ENCODE assay signal across 33 cellular contexts in the genomic region with DNA sequence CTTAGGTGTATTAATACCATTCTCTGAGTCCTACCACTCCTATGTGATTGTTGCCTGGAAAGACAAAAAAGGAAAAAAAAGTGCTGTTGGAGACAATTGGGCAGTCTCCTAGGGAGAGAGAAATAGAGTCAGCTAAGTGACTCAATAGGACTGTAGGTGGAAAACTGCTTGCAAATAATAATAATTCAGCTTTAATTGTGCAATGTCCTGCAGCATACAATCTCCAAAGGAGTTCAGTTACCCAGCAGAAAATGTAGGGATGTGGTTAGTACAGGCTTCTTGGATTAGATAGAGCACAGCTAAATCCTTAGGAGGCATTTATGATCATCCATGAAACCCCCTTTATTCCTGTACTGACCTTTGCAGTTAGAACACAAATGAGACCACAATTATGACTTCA. TPM values are rescaled to one million over a fixed set of nuclear protein-coding genes. Genes with fewer than 3 reads are reported as not detected.
DNase-seq lines count a peak whose midpoint lies in the region; ATAC-seq and TF ChIP-seq lines count a peak whose summit lies in the region.
"Had no signal": no experiment of that assay in that cellular context is flagged by ENCODE, and none has a peak within 500 bp of the region (broad histone marks: within the 10 kb centered on the region; RNA-seq: fewer than 3 reads in every experiment).

No MANE protein-coding gene starts in this region.

- peaks cover 8% of the 10 kb centered on the region; the same call in 1 of the 2 replicates for H4K20me1 ChIP-seq in OCI-LY7 (ENCODE audit: insufficient read depth, low read length)

- POLR2A ChIA-PET in OCI-LY7 (lab: Charles Lee) = interaction anchor here (0.6 to 1.3 kb wide), 5 partner anchors 19 to 465 kb away, joined by 3 to 4 read pairs (median 3); a partner anchor contains a TSS
- POLR2A ChIA-PET in activated CD4-positive, alpha-beta T cell treated with anti-CD3 and anti-CD28 coated beads for 36 hours (lab: Charles Lee) = interaction anchor here (1.0 kb wide), 1 partner anchor 24 kb away, joined by 4 read pairs; no protein-coding TSS in a partner anchor

- no peaks in the 10 kb centered on the region for H3K27me3 Mint-ChIP-seq in mesothelial cell of epicardium (ENCODE audit: low read depth)
- H3K27me3 Mint-ChIP-seq in activated CD4-positive, alpha-beta T cell treated with anti-CD3 and anti-CD28 coated beads for 36 hours = no peaks in the 10 kb centered on the region
- H3K27me3 Mint-ChIP-seq: activated naive CD8-positive, alpha-beta T cell; effector memory CD8-positive, alpha-beta T cell had no signal

- no peaks in the 10 kb centered on the region for H3K9me3 ChIP-seq in OCI-LY7 (ENCODE audit: low read length)
- H3K9me3 ChIP-seq: ascending aorta, Caco-2, colonic mucosa, heart left ventricle, psoas muscle, upper lobe of right lung had no signal

- BruUV-seq in OCI-LY7 (replicated peaks; lab: Mats Ljungman, UMichigan) = TSS peak; percentile 50

- H3K4me3 Mint-ChIP-seq in mesothelial cell of epicardium = no peak overlapping the region
- no peak overlapping the region for H3K4me3 Mint-ChIP-seq in activated CD4-positive, alpha-beta T cell treated with anti-CD3 and anti-CD28 coated beads for 36 hours
- H3K4me3 Mint-ChIP-seq: activated naive CD8-positive, alpha-beta T cell had no signal

- H3K36me3 ChIP-seq in OCI-LY7 (ENCODE audit: insufficient read depth, low read length) = peaks cover 13% of the 10 kb centered on the region
- H3K36me3 ChIP-seq: ascending aorta, cardiac muscle cell, colonic mucosa had no signal

- peaks cover 50% of the 10 kb centered on the region for H3K4me1 Mint-ChIP-seq in mesothelial cell of epicardium
- peaks cover 20% of the 10 kb centered on the region for H3K4me1 Mint-ChIP-seq in activated CD4-positive, alpha-beta T cell treated with anti-CD3 and anti-CD28 coated beads for 36 hours

- H3K4me1 ChIP-seq in OCI-LY7 (ENCODE audit: insufficient read depth, low read length, poor library complexity, severe bottlenecking) = peaks cover 34% of the 10 kb centered on the region
- H3K4me1 ChIP-seq: Caco-2 had no signal

- H3K9me3 Mint-ChIP-seq in mesothelial cell of epicardium = no peaks in the 10 kb centered on the region
- H3K9me3 Mint-ChIP-seq in activated CD4-positive, alpha-beta T cell treated with anti-CD3 and anti-CD28 coated beads for 36 hours (ENCODE audit: low read depth) = no peaks in the 10 kb centered on the region
- H3K9me3 Mint-ChIP-seq: effector memory CD8-positive, alpha-beta T cell had no signal

- CTCF ChIA-PET in OCI-LY7 (lab: Charles Lee; ENCODE audit: unreplicated experiment) = interaction anchor here (1.1 kb wide), 1 partner anchor 35 kb away, joined by 3 read pairs; no protein-coding TSS in a partner anchor
- CTCF ChIA-PET in activated CD4-positive, alpha-beta T cell treated with anti-CD3 and anti-CD28 coated beads for 36 hours (lab: Charles Lee) = interaction anchor here (0.7 to 1.8 kb wide), 6 partner anchors 11 to 499 kb away, joined by 3 to 6 read pairs (median 4); no protein-coding TSS in a partner anchor

- H3K27ac Mint-ChIP-seq in mesothelial cell of epicardium = peak overlapping the region; percentile 78
- no peak overlapping the region for H3K27ac Mint-ChIP-seq in activated CD4-positive, alpha-beta T cell treated with anti-CD3 and anti-CD28 coated beads for 36 hours
- H3K27ac Mint-ChIP-seq: activated naive CD8-positive, alpha-beta T cell had no signal

- TF ChIP-seq CTCF in AG10803 (conservative IDR thresholded peaks at IDR 0.05; ENCODE audit: low read length) (no peak), OCI-LY7 (conservative IDR thresholded peaks at IDR 0.05; ENCODE audit: low read length) (no peak), mesothelial cell of epicardium (IDR thresholded peaks at IDR 0.05; ENCODE audit: unreplicated experiment) (no peak)

- peak; percentile 13 for DNase-seq in AG10803 (ENCODE audit: low read depth)
- no peak for DNase-seq in OCI-LY7 (ENCODE audit: low spot score)
- DNase-seq in mesothelial cell of epicardium (ENCODE audit: low spot score in 2 of 2, unreplicated experiment in 2 of 2) = no peak
- no peak for DNase-seq in activated CD4-positive, alpha-beta T cell treated with anti-CD3 and anti-CD28 coated beads for 36 hours
- DNase-seq in NCI-H774 (lab: John Stamatoyannopoulos, UW) = no peak
- no peak for DNase-seq in NCI-H1417 treated with DMSO at 0.1 percent for 48 hours (lab: John Stamatoyannopoulos, UW)
- DNase-seq: 8988T; activated CD4-positive, alpha-beta T cell treated with anti-CD3 and anti-CD28 coated beads for 48 hours; activated CD8-positive, alpha-beta memory T cell treated with anti-CD3 and anti-CD28 coated beads for 24 hours; activated effector memory CD4-positive, alpha-beta T cell treated with Interleukin-2 at 50 U/mL for 16 hours; Caco-2; colonic mucosa; effector memory CD8-positive, alpha-beta T cell; foreskin keratinocyte; heart left ventricle; left ventricle myocardium superior; NCI-H2029 treated with DMSO at 0.1 percent for 48 hours; NCI-H526; occipital lobe; psoas muscle; SIG-M5; stimulated activated CD4-positive, alpha-beta T cell treated with anti-CD3 and anti-CD28 coated beads, Interleukin-15, amount 100 ng/mL, for 24 hours; stimulated activated CD4-positive, alpha-beta T cell treated with anti-CD3 and anti-CD28 coated beads, Interleukin-4, amount 100 ng/mL, for 4 hours; T1000; upper lobe of right lung; WERI-Rb-1 had no signal

- ATAC-seq in activated CD4-positive, alpha-beta T cell treated with anti-CD3 and anti-CD28 coated beads for 36 hours = no peak
- ATAC-seq in GM21360 (IDR thresholded peaks at IDR 0.05; ENCODE audit: unreplicated experiment) = no peak
- ATAC-seq: effector memory CD8-positive, alpha-beta T cell; esophagus mucosa; foreskin keratinocyte; heart left ventricle; left ventricle myocardium superior; psoas muscle; upper lobe of right lung had no signal

- H3K27ac ChIP-seq in OCI-LY7 (ENCODE audit: low read depth, low read length, poor library complexity, severe bottlenecking) = no peak overlapping the region
- peak overlapping the region; percentile 45 for H3K27ac ChIP-seq in angular gyrus (ENCODE audit: low read depth, low read length)
- H3K27ac ChIP-seq: ascending aorta, cardiac muscle cell, colonic mucosa, foreskin keratinocyte, heart left ventricle, KMS-11, psoas muscle, upper lobe of right lung, WERI-Rb-1 had no signal

- H3K4me2 ChIP-seq in OCI-LY7 (ENCODE audit: low read length) = no peak overlapping the region
- H3K4me2 ChIP-seq: KMS-11 had no signal

- H2AFZ ChIP-seq in OCI-LY7 (ENCODE audit: low read length) = no peak overlapping the region

- peaks cover 20% of the 10 kb centered on the region for H3K79me2 ChIP-seq in OCI-LY7 (ENCODE audit: insufficient read depth, low read depth, low read length)

- intact Hi-C loops in OCI-LY7 (cut with micrococcal nuclease; ENCODE audit: unreplicated experiment) = no loop called here
- intact Hi-C loops in activated CD4-positive, alpha-beta T cell treated with anti-CD3 and anti-CD28 coated beads for 36 hours (cut with DNase I, micrococcal nuclease) = no loop called here

- H3K4me3 ChIP-seq in AG10803 (ENCODE audit: low read length) (no peak overlapping the region), OCI-LY7 (ENCODE audit: low read depth, low read length, poor library complexity, severe bottlenecking) (no peak overlapping the region)
- H3K4me3 ChIP-seq: ascending aorta, cardiac muscle cell, colonic mucosa, heart left ventricle, psoas muscle, upper lobe of right lung had no signal

- no peaks in the 10 kb centered on the region for H3K9me2 ChIP-seq in OCI-LY7 (ENCODE audit: insufficient read depth, low read length)

- H3K36me3 Mint-ChIP-seq in mesothelial cell of epicardium = peaks cover under 1% of the 10 kb centered on the region
- H3K36me3 Mint-ChIP-seq in activated CD4-positive, alpha-beta T cell treated with anti-CD3 and anti-CD28 coated beads for 36 hours (ENCODE audit: low read depth) = peaks cover 8% of the 10 kb centered on the region

RNA-seq across cellular contexts. Expression of a gene that starts 3.0 kb away (rescaled TPM):
- 181 and 203 TPM in 2 replicates for total RNA-seq in OCI-LY7 (2014; rRNA removed; shearing (Covaris generic))
- total RNA-seq in OCI-LY7 (2022) (281 and 295 TPM in 2 replicates), mesothelial cell of epicardium (197 to 203 TPM (median 199 TPM) in 3 replicates)
- 100 to 1,000 TPM; 140 to 209 TPM for total RNA-seq in activated CD4-positive, alpha-beta T cell treated with anti-CD3 and anti-CD28 coated beads for 36 hours

RNA-seq across cellular contexts. Expression of a gene that starts 23.4 kb away (rescaled TPM):
- 354 and 400 TPM in 2 replicates for total RNA-seq in OCI-LY7 (2014; rRNA removed; shearing (Covaris generic))
- total RNA-seq in OCI-LY7 (2022) = 296 and 321 TPM in 2 replicates
- 249 to 260 TPM (median 258 TPM) in 3 replicates for total RNA-seq in mesothelial cell of epicardium
- 100 to 1,000 TPM; 166 to 169 TPM for total RNA-seq in activated CD4-positive, alpha-beta T cell treated with anti-CD3 and anti-CD28 coated beads for 36 hours

RNA-seq across cellular contexts. Expression of a gene that starts 26.3 kb away (rescaled TPM):
- total RNA-seq in OCI-LY7 (2014; rRNA removed; shearing (Covaris generic)) = 36.1 and 37.6 TPM in 2 replicates
- 34.6 and 35.8 TPM in 2 replicates for total RNA-seq in OCI-LY7 (2022)
- total RNA-seq in mesothelial cell of epicardium = 27.5 to 30.8 TPM (median 29.7 TPM) in 3 replicates
- total RNA-seq in activated CD4-positive, alpha-beta T cell treated with anti-CD3 and anti-CD28 coated beads for 36 hours = 10 to 100 TPM; 26.3 to 36.3 TPM

RNA-seq across cellular contexts. Expression of a gene that starts 26.3 kb away (rescaled TPM):
- total RNA-seq in OCI-LY7 (2014; rRNA removed; shearing (Covaris generic)) = 23.9 and 28.3 TPM in 2 replicates
- total RNA-seq in OCI-LY7 (2022) = 25.9 and 26.4 TPM in 2 replicates
- 22.3 to 25.3 TPM (median 23.5 TPM) in 3 replicates for total RNA-seq in mesothelial cell of epicardium
- total RNA-seq in activated CD4-positive, alpha-beta T cell treated with anti-CD3 and anti-CD28 coated beads for 36 hours = 10 to 100 TPM; 20.9 to 36.0 TPM

RNA-seq across cellular contexts. Expression of a gene that starts 34.6 kb away (rescaled TPM):
- 543 and 591 TPM in 2 replicates for total RNA-seq in OCI-LY7 (2014; rRNA removed; shearing (Covaris generic))
- total RNA-seq in OCI-LY7 (2022) = 449 and 453 TPM in 2 replicates
- total RNA-seq in mesothelial cell of epicardium = 229 to 242 TPM (median 230 TPM) in 3 replicates
- 100 to 1,000 TPM; 424 to 495 TPM for total RNA-seq in activated CD4-positive, alpha-beta T cell treated with anti-CD3 and anti-CD28 coated beads for 36 hours
